ENCODE assay signal across 1 cellular context in genomic region chr17:7493941-7494340, GRCh38.
A peak's percentile ranks its signal among the peaks of the same experiment; 100 is the strongest.
TF ChIP-seq lines count a peak whose summit lies in the region.

No MANE protein-coding gene starts in this region.

TF ChIP-seq in GM12878, 131 proteins besides CTCF, POLR2A, EP300 and RAD21:
- TF ChIP-seq POLR2AphosphoS5 (IDR thresholded peaks at IDR 0.05; ENCODE audit: low read length) (0 out of 2 replicates have a peak, but pooled peaks have one; percentile 24), SUPT20H (IDR thresholded peaks at IDR 0.05; ENCODE audit: borderline replicate concordance, control insufficient read depth, low read depth, low read length) (no peak), IRF4 (IDR thresholded peaks at IDR 0.05; ENCODE audit: low read depth, low read length) (no peak), IRF5 (IDR thresholded peaks at IDR 0.05; ENCODE audit: borderline replicate concordance) (no peak), RELB (IDR thresholded peaks at IDR 0.05; ENCODE audit: low read depth) (no peak)
